In genomic region chr4:69995526-69996016, GRCh38 we compare ENCODE assay signal across 17 cellular contexts. TPM values are rescaled to one million over a fixed set of nuclear protein-coding genes. Genes with fewer than 3 reads are reported as not detected.
"Had no signal": no experiment of that assay in that cellular context is flagged by ENCODE, and none has a peak within 500 bp of the region (broad histone marks: within the 10 kb centered on the region; RNA-seq: fewer than 3 reads in every experiment).

Gene STATH, plus strand, starts transcription at chr4:69995966. Its CDS starts 2,472 bp downstream, at chr4:69998438.

- ATAC-seq: activated CD4-positive, CD25-positive, alpha-beta regulatory T cell treated with anti-CD3 and anti-CD28 coated beads, Interleukin-2, amount 50 U/mL, for 24 hours; body of pancreas; effector memory CD8-positive, alpha-beta T cell; left lobe of liver; natural killer cell; sciatic nerve had no signal

- H3K27me3 ChIP-seq: body of pancreas had no signal

- H3K4me3 ChIP-seq: body of pancreas had no signal

- H3K4me1 ChIP-seq: body of pancreas had no signal

- DNase-seq: activated naive CD4-positive, alpha-beta T cell treated with anti-CD3 and anti-CD28 coated beads, Interleukin-2, amount 50 U/mL, for 16 hours; amniotic stem cell; body of pancreas; effector memory CD8-positive, alpha-beta T cell; erythroblast; foreskin fibroblast; head of caudate nucleus; natural killer cell; nucleus accumbens; stimulated activated CD4-positive, alpha-beta T cell treated with anti-CD3 and anti-CD28 coated beads, Interleukin-2, amount 100 ng/mL, for 24 hours; stimulated activated naive CD4-positive, alpha-beta T cell; T-helper 2 cell had no signal

- H3K27ac ChIP-seq: body of pancreas had no signal

- H3K9me3 ChIP-seq: body of pancreas had no signal

RNA-seq across cellular contexts. Expression of gene STATH, which starts in this region (rescaled TPM):
- total RNA-seq: body of pancreas, left lobe of liver, mucosa of gallbladder, natural killer cell, progenitor cell of endocrine pancreas, sciatic nerve had no signal
